Comparison of ENCODE assay signal across 8 cellular contexts in genomic region chr2:216057688-216058193, GRCh38. TPM values are rescaled to one million over a fixed set of nuclear protein-coding genes. Genes with fewer than 3 reads are reported as not detected.
DNase-seq lines count a peak whose midpoint lies in the region; ATAC-seq, FAIRE-seq and TF ChIP-seq lines count a peak whose summit lies in the region.

No MANE protein-coding gene starts in this region.

- peaks cover 23% of the 10 kb centered on the region for H3K4me1 Mint-ChIP-seq in activated T-helper 17 cell treated with anti-CD3 and anti-CD28 coated beads, Interleukin-2, amount 50 U/mL, for 72 hours

- H3K4me3 ChIP-seq in GM12864 (ENCODE audit: low read depth, low read length) (peak overlapping the region; percentile 18), NB4 (ENCODE audit: low read depth, low read length) (no peak overlapping the region), Karpas-422 (ENCODE audit: low read length) (no peak overlapping the region)

- H3K36me3 Mint-ChIP-seq in activated T-helper 17 cell treated with anti-CD3 and anti-CD28 coated beads, Interleukin-2, amount 50 U/mL, for 72 hours (ENCODE audit: low read depth) = peaks cover 25% of the 10 kb centered on the region

- H3K4me3 Mint-ChIP-seq in activated T-helper 17 cell treated with anti-CD3 and anti-CD28 coated beads, Interleukin-2, amount 50 U/mL, for 72 hours = peak overlapping the region; percentile 86

- H3K27ac Mint-ChIP-seq in activated T-helper 17 cell treated with anti-CD3 and anti-CD28 coated beads, Interleukin-2, amount 50 U/mL, for 72 hours = peak overlapping the region; percentile 94

- H3K9ac ChIP-seq in Karpas-422 (ENCODE audit: low read length) = no peak overlapping the region

- H3K4me1 ChIP-seq in Karpas-422 (ENCODE audit: low read length) = no peaks in the 10 kb centered on the region

- no peak for TF ChIP-seq POLR2A in H54 (IDR thresholded peaks at IDR 0.05; ENCODE audit: low read depth, low read length)
- no peak for TF ChIP-seq POLR2A in NB4 (IDR thresholded peaks at IDR 0.05; ENCODE audit: extremely low read depth, insufficient read length)

- no peak overlapping the region for H2AFZ ChIP-seq in Karpas-422 (ENCODE audit: low read length)

- H3K9me2 ChIP-seq in Karpas-422 (replicated peaks; ENCODE audit: insufficient read depth, low read length) = no peaks in the 10 kb centered on the region

- no peaks in the 10 kb centered on the region for H3K9me3 ChIP-seq in Karpas-422 (ENCODE audit: low read length)

- H4K20me1 ChIP-seq in Karpas-422 (ENCODE audit: insufficient read depth, low read depth, low read length) = no peaks in the 10 kb centered on the region

- ATAC-seq in activated T-helper 17 cell treated with anti-CD3 and anti-CD28 coated beads, Interleukin-2, amount 50 U/mL, for 72 hours (replicated peaks) = peak; percentile 91
- ATAC-seq in left lobe of liver = peak; percentile 88

- no peak for TF ChIP-seq CTCF in GM12864 (IDR thresholded peaks at IDR 0.05; ENCODE audit: low read depth, low read length, missing control alignments)
- no peak for TF ChIP-seq CTCF in NB4 (IDR thresholded peaks at IDR 0.05; ENCODE audit: low read depth, low read length)

- H3K79me2 ChIP-seq in Karpas-422 (ENCODE audit: low read length) = no peaks in the 10 kb centered on the region

- H3K27me3 ChIP-seq in Karpas-422 (ENCODE audit: low read length) = no peaks in the 10 kb centered on the region

- no peaks in the 10 kb centered on the region for H3K27me3 Mint-ChIP-seq in activated T-helper 17 cell treated with anti-CD3 and anti-CD28 coated beads, Interleukin-2, amount 50 U/mL, for 72 hours

- FAIRE-seq in H54 (lab: Jason Lieb, UNC) = peak; percentile 73

- H3K36me3 ChIP-seq in Karpas-422 (ENCODE audit: insufficient read depth, low read length) = no peaks in the 10 kb centered on the region

- no peak overlapping the region for H3K4me2 ChIP-seq in Karpas-422 (ENCODE audit: low read depth, low read length, poor library complexity, severe bottlenecking)

- no peak overlapping the region for H3K27ac ChIP-seq in Karpas-422 (ENCODE audit: low read length)

- DNase-seq in GM12864 (ENCODE audit: low read depth) = peak; percentile 86
- no peak for DNase-seq in H54 (ENCODE audit: insufficient read length, low spot score)
- peak; percentile 62 for DNase-seq in NB4 (ENCODE audit: low read depth)
- DNase-seq in left lobe of liver (ENCODE audit: low spot score) = peak; percentile 76
- peak; percentile 19 to 26 for DNase-seq in stimulated activated CD8-positive, alpha-beta memory T cell treated with anti-CD3 and anti-CD28 coated beads, Interleukin-7, amount 100 ng/mL, for 1 hour (ENCODE audit: low read depth in 2 of 2)
- DNase-seq in midbrain (lab: John Stamatoyannopoulos, UW) = no peak
- no peak for DNase-seq in Karpas-422

- H3K9me3 Mint-ChIP-seq in activated T-helper 17 cell treated with anti-CD3 and anti-CD28 coated beads, Interleukin-2, amount 50 U/mL, for 72 hours = no peaks in the 10 kb centered on the region

RNA-seq across cellular contexts. Expression of gene PECR, which starts 23.9 kb away (rescaled TPM):
- total RNA-seq in activated T-helper 17 cell treated with anti-CD3 and anti-CD28 coated beads, Interleukin-2, amount 50 U/mL, for 72 hours = 10 to 100 TPM; 27.7 to 27.8 TPM
- 95.5 TPM for total RNA-seq in left lobe of liver
- 0.30 and 0.72 TPM in 2 replicates for total RNA-seq in Karpas-422 (2014; rRNA removed; shearing (Covaris generic); ENCODE audit: low replicate concordance)

RNA-seq across cellular contexts. Expression of gene TMEM169, which starts 24.0 kb away (rescaled TPM):
- 1 to 10 TPM; 1.4 to 1.5 TPM for total RNA-seq in activated T-helper 17 cell treated with anti-CD3 and anti-CD28 coated beads, Interleukin-2, amount 50 U/mL, for 72 hours
- total RNA-seq in left lobe of liver = 1.5 TPM
- total RNA-seq in Karpas-422 (2014; rRNA removed; shearing (Covaris generic); ENCODE audit: low replicate concordance) = not detected in 2 replicates

RNA-seq across cellular contexts. Expression of gene MREG, which starts 44.4 kb away (rescaled TPM):
- total RNA-seq in activated T-helper 17 cell treated with anti-CD3 and anti-CD28 coated beads, Interleukin-2, amount 50 U/mL, for 72 hours = 10 to 100 TPM in 1 of 2 donors, 1 to 10 TPM in 1; 7.5 to 22.0 TPM
- 6.2 TPM for total RNA-seq in left lobe of liver
- 0.11 and 0.15 TPM in 2 replicates for total RNA-seq in Karpas-422 (2014; rRNA removed; shearing (Covaris generic); ENCODE audit: low replicate concordance)

RNA-seq across cellular contexts. Expression of gene XRCC5, which starts 51.4 kb away (rescaled TPM):
- total RNA-seq in activated T-helper 17 cell treated with anti-CD3 and anti-CD28 coated beads, Interleukin-2, amount 50 U/mL, for 72 hours = 100 to 1,000 TPM; 391 to 617 TPM
- total RNA-seq in left lobe of liver = 101 TPM
- total RNA-seq in Karpas-422 (2014; rRNA removed; shearing (Covaris generic); ENCODE audit: low replicate concordance) = 102 and 107 TPM in 2 replicates

Comparison
In these comparisons a context has a peak if more than half of its experiments do, and no peak if none do; other contexts are left out.
1. DNase-seq: peak in GM12864 (single experiment), NB4 (single experiment), left lobe of liver (single experiment) and stimulated activated CD8-positive, alpha-beta memory T cell treated with anti-CD3 and anti-CD28 coated beads, Interleukin-7, amount 100 ng/mL, for 1 hour (2 of 2); none in H54 (single experiment), midbrain (single experiment) and Karpas-422 (single experiment).
2. RNA of gene PECR, which starts 23.9 kb away (total RNA-seq): 95.5 TPM in left lobe of liver (single experiment) and 27.7 to 27.8 TPM in activated T-helper 17 cell treated with anti-CD3 and anti-CD28 coated beads, Interleukin-2, amount 50 U/mL, for 72 hours; 0.30 to 0.72 TPM in Karpas-422; every median in the first group is over 10 times any median in the second.